In the genomic region with DNA sequence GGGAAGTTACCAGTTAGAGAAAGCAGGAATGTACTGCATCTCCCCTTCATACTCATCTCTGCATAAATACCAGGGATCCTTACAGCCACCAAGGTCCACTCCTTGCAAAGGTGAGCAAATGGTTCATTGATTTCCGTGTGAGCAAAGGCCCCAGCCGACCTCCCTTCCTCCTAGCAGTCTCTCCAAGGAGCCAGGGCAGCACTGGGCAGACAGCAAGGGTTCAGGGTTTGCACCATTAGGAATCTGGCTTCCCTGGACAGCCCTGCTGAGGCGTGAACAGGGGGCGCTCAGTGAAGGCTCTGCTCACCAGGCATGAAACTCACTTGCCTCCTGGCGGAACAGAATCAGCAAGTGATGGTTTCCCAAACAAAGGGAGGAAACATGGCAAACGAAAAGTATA, we compare ENCODE assay signal across 19 cellular contexts.
"Had no signal": no experiment of that assay in that cellular context is flagged by ENCODE, and none has a peak within 500 bp of the region (broad histone marks: within the 10 kb centered on the region; RNA-seq: fewer than 3 reads in every experiment).

No MANE protein-coding gene starts in this region.

- DNase-seq: activated CD4-positive, alpha-beta memory T cell treated with anti-CD3 and anti-CD28 coated beads for 36 hours; activated CD4-positive, alpha-beta T cell treated with anti-CD3 and anti-CD28 coated beads for 4 hours; activated effector memory CD4-positive, alpha-beta T cell treated with anti-CD3 and anti-CD28 coated beads, Interleukin-2, amount 50 U/mL, for 16 hours; activated naive CD8-positive, alpha-beta T cell treated with anti-CD3 and anti-CD28 coated beads, Interleukin-2, amount 10 ng/mL, durations not matched to agents 7 days and 5 days; activated T-cell treated with anti-CD3 and anti-CD28 coated beads, Interleukin-2, amount 50 U/mL, for 4 hours; amygdala; caudate nucleus; effector memory CD8-positive, alpha-beta T cell; foreskin fibroblast; hippocampal formation; ovary; psoas muscle; right cardiac atrium; SW 1271 had no signal

- H3K27me3 Mint-ChIP-seq: activated CD4-positive, alpha-beta memory T cell treated with anti-CD3 and anti-CD28 coated beads for 36 hours; activated naive CD8-positive, alpha-beta T cell treated with anti-CD3 and anti-CD28 coated beads, Interleukin-2, amount 10 ng/mL, durations not matched to agents 7 days and 5 days; effector memory CD8-positive, alpha-beta T cell; stimulated activated naive CD8-positive, alpha-beta T cell treated with anti-CD3 and anti-CD28 coated beads, Interleukin-15, Interleukin-2, amounts not matched to agents 100 ng/mL and 50 ng/mL, for 24 hours; type B pancreatic cell had no signal

- H3K36me3 Mint-ChIP-seq: activated CD4-positive, alpha-beta memory T cell treated with anti-CD3 and anti-CD28 coated beads for 36 hours; mesothelial cell of epicardium had no signal

- H3K4me3 Mint-ChIP-seq: activated CD4-positive, alpha-beta memory T cell treated with anti-CD3 and anti-CD28 coated beads for 36 hours; activated naive CD8-positive, alpha-beta T cell treated with anti-CD3 and anti-CD28 coated beads, Interleukin-2, amount 10 ng/mL, durations not matched to agents 7 days and 5 days; activated T-cell treated with anti-CD3 and anti-CD28 coated beads, Interleukin-2, amount 50 U/mL, for 4 hours; effector memory CD8-positive, alpha-beta T cell; mesothelial cell of epicardium; stimulated activated naive CD8-positive, alpha-beta T cell treated with anti-CD3 and anti-CD28 coated beads, Interleukin-15, Interleukin-2, amounts not matched to agents 100 ng/mL and 50 ng/mL, for 24 hours; type B pancreatic cell; WTC11 had no signal

- ATAC-seq: activated T-cell treated with anti-CD3 and anti-CD28 coated beads, Interleukin-2, amount 50 U/mL, for 4 hours; effector memory CD8-positive, alpha-beta T cell; left lobe of liver; WTC11 had no signal

- H3K9me3 Mint-ChIP-seq: activated CD4-positive, alpha-beta memory T cell treated with anti-CD3 and anti-CD28 coated beads for 36 hours; activated naive CD8-positive, alpha-beta T cell treated with anti-CD3 and anti-CD28 coated beads, Interleukin-2, amount 10 ng/mL, durations not matched to agents 7 days and 5 days; activated T-cell treated with anti-CD3 and anti-CD28 coated beads, Interleukin-2, amount 50 U/mL, for 4 hours; effector memory CD8-positive, alpha-beta T cell; mesothelial cell of epicardium; stimulated activated naive CD8-positive, alpha-beta T cell treated with anti-CD3 and anti-CD28 coated beads, Interleukin-15, Interleukin-2, amounts not matched to agents 100 ng/mL and 50 ng/mL, for 24 hours; type B pancreatic cell; WTC11 had no signal

- H3K27ac Mint-ChIP-seq: activated CD4-positive, alpha-beta memory T cell treated with anti-CD3 and anti-CD28 coated beads for 36 hours; mesothelial cell of epicardium; stimulated activated naive CD8-positive, alpha-beta T cell treated with anti-CD3 and anti-CD28 coated beads, Interleukin-15, Interleukin-2, amounts not matched to agents 100 ng/mL and 50 ng/mL, for 24 hours; type B pancreatic cell had no signal
